9 cellular contexts compared by ENCODE assay signal in genomic region chrX:147079974-147080373, GRCh38.
"Had no signal": no experiment of that assay in that cellular context is flagged by ENCODE, and none has a peak within 500 bp of the region (broad histone marks: within the 10 kb centered on the region; RNA-seq: fewer than 3 reads in every experiment).

No MANE protein-coding gene starts in this region.

- H3K27me3 Mint-ChIP-seq: IgD-negative memory B cell had no signal

- H3K27ac Mint-ChIP-seq: HFFc6, IgD-negative memory B cell had no signal

- H3K4me3 Mint-ChIP-seq: HFFc6, IgD-negative memory B cell had no signal

- H3K36me3 ChIP-seq: HAP-1 had no signal

- H2AFZ ChIP-seq: GM23248 had no signal

- H3K4me1 Mint-ChIP-seq: IgD-negative memory B cell had no signal

- DNase-seq: GM23248, GOT3, H7, HFFc6, KG1 had no signal

- H3K4me1 ChIP-seq: HAP-1 had no signal

- H3K9ac ChIP-seq: GM23248 had no signal

- H3K36me3 Mint-ChIP-seq: IgD-negative memory B cell had no signal

- H3K27ac ChIP-seq: GM23248, HL-60 had no signal

- ATAC-seq: HCT116 had no signal

- H3K9me3 ChIP-seq: HAP-1 had no signal

- H3K4me3 ChIP-seq: GM23248, HAP-1 had no signal
